ENCODE assay signal across 24 cellular contexts in genomic region chr1:245247356-245247755, GRCh38.
"Had no signal": no experiment of that assay in that cellular context is flagged by ENCODE, and none has a peak within 500 bp of the region (broad histone marks: within the 10 kb centered on the region; RNA-seq: fewer than 3 reads in every experiment).

No MANE protein-coding gene starts in this region.

- H3K27ac ChIP-seq: HL-60, RWPE1, SJCRH30 had no signal

- H3K4me1 Mint-ChIP-seq: IgD-negative memory B cell had no signal

- ATAC-seq: Panc1, PC-3, SK-N-SH treated with all-trans-retinoic acid at 6 μM for 48 hours had no signal

- H3K27ac Mint-ChIP-seq: IgD-negative memory B cell had no signal

- H3K4me1 ChIP-seq: SJCRH30 had no signal

- DNase-seq: KBM-7, MV-4-11, NCI-H1048, NCI-H1105, NCI-H1417 treated with DMSO at 0.1 percent for 48 hours, NCI-H146, NCI-H1694 treated with DMSO at 0.1 percent for 48 hours, NCI-H2029, NCI-H2081 treated with DMSO at 0.1 percent for 48 hours, NCI-H2171, NCI-H226, NCI-H446, NCI-H510A, NCI-H524 treated with DMSO at 0.1 percent for 48 hours, NCI-H69, NCI-H774, PC-3, SHP77 treated with DMSO at 0.1 percent for 48 hours, SJCRH30 had no signal

- H3K4me3 Mint-ChIP-seq: IgD-negative memory B cell had no signal

- H3K27me3 ChIP-seq: SJCRH30 had no signal

- H3K36me3 ChIP-seq: SJCRH30 had no signal

- H3K36me3 Mint-ChIP-seq: IgD-negative memory B cell had no signal

- H3K4me3 ChIP-seq: SJCRH30 had no signal
